16 cellular contexts compared by ENCODE assay signal in genomic region chr14:95257521-95257920, GRCh38.
DNase-seq lines count a peak whose midpoint lies in the region; ATAC-seq and TF ChIP-seq lines count a peak whose summit lies in the region.
"Had no signal": no experiment of that assay in that cellular context is flagged by ENCODE, and none has a peak within 500 bp of the region (broad histone marks: within the 10 kb centered on the region; RNA-seq: fewer than 3 reads in every experiment).

No MANE protein-coding gene starts in this region.

- no peaks in the 10 kb centered on the region for H3K79me1 ChIP-seq in neuronal stem cell (ENCODE audit: low read depth, low read length)

- no peak overlapping the region for H3K23ac ChIP-seq in neuronal stem cell (ENCODE audit: low read depth, low read length, poor library complexity)

- no peak overlapping the region for H2BK120ac ChIP-seq in neuronal stem cell (ENCODE audit: low read depth, low read length)

- WGBS in endodermal cell (ENCODE audit: insufficient coverage in 1 of 2, insufficient read length in 1 of 2), 2 experiments = 86 to 93% methylated on average over 11 of the region's 11 CpGs
- WGBS in neuronal stem cell (ENCODE audit: extremely low coverage in 2 of 2, insufficient read length in 2 of 2, insufficient replicate concordance in 1 of 2), 2 donors = no CpG with 5 or more reads among the region's 11 CpGs
- 92 to 96% (median 94%) methylated on average over 11 of the region's 11 CpGs for WGBS in heart left ventricle, 4 donors

- H4K8ac ChIP-seq in neuronal stem cell (ENCODE audit: low read depth, low read length) = no peak overlapping the region

- no peak overlapping the region for H2BK15ac ChIP-seq in neuronal stem cell (ENCODE audit: low read length)

- H3K4me1 Mint-ChIP-seq in endodermal cell = peaks cover 28% of the 10 kb centered on the region
- H3K4me1 Mint-ChIP-seq: CD4-positive, CD25-positive, alpha-beta regulatory T cell had no signal

- CTCF ChIA-PET in RWPE1 (lab: Yijun Ruan, JAX) = no interaction called here

- no peak overlapping the region for H2BK5ac ChIP-seq in neuronal stem cell (ENCODE audit: low read length)

- DNase-seq in activated CD8-positive, alpha-beta memory T cell treated with anti-CD3 and anti-CD28 coated beads for 24 hours = peak; percentile 41
- DNase-seq in activated CD8-positive, alpha-beta memory T cell treated with anti-CD3 and anti-CD28 coated beads, Interleukin-2, amount 50 U/mL, for 4 hours = no peak
- DNase-seq in RWPE1 (ENCODE audit: low spot score) (no peak), endodermal cell (peak; percentile 45), neuronal stem cell (ENCODE audit: low spot score) (no peak), heart left ventricle (no peak), amniotic stem cell (lab: John Stamatoyannopoulos, UW) (no peak)
- DNase-seq: 8988T; ACHN; CD4-positive, CD25-positive, alpha-beta regulatory T cell; DMS79; GM23248; H7 had no signal

- no peak for TF ChIP-seq POLR2A in heart left ventricle (IDR thresholded peaks at IDR 0.05)

- POLR2A ChIA-PET in RWPE1 (lab: Yijun Ruan, JAX; ENCODE audit: low non-redundant PET) = no interaction called here

- H3K36me3 Mint-ChIP-seq in endodermal cell (ENCODE audit: low read depth) = no peaks in the 10 kb centered on the region
- H3K36me3 Mint-ChIP-seq: CD4-positive, CD25-positive, alpha-beta regulatory T cell had no signal

- 0 out of 2 replicates have a peak overlapping the region, but pooled peaks have one; percentile 1 for H3K27ac ChIP-seq in RWPE1
- H3K27ac ChIP-seq in endodermal cell (ENCODE audit: low read depth, low read length) = no peak overlapping the region
- no peak overlapping the region for H3K27ac ChIP-seq in neuronal stem cell (replicated peaks; ENCODE audit: low read length)
- no peak overlapping the region for H3K27ac ChIP-seq in heart left ventricle
- H3K27ac ChIP-seq: BLaER1 treated with 17β-estradiol and CSF1 and Interleukin-3, amounts not matched to agents 10 nM and 100 nM; GM23248 had no signal

- intact Hi-C loops in heart left ventricle (cut with DNase I) = loop anchor here in 1 of 10 donors (5.0 kb wide), 1 partner anchor 65 kb away; no protein-coding TSS in a partner anchor

- H3K4me3 ChIP-seq in endodermal cell (ENCODE audit: low read length) = no peak overlapping the region
- H3K4me3 ChIP-seq in neuronal stem cell (ENCODE audit: low read length in 2 of 2) = no peak overlapping the region
- H3K4me3 ChIP-seq in heart left ventricle = no peak overlapping the region
- H3K4me3 ChIP-seq: BLaER1 treated with 17β-estradiol and CSF1 and Interleukin-3, amounts not matched to agents 10 nM and 100 nM; GM12878; GM23248 had no signal

- ATAC-seq in HG03520 (IDR thresholded peaks at IDR 0.05; ENCODE audit: unreplicated experiment) (no peak), heart left ventricle (no peak)
- ATAC-seq: GM12878 had no signal

- no peak overlapping the region for H3K9ac ChIP-seq in endodermal cell (ENCODE audit: extremely low read depth, low read length, poor library complexity, severe bottlenecking)
- no peak overlapping the region for H3K9ac ChIP-seq in neuronal stem cell (ENCODE audit: low read depth, low read length, poor library complexity)
- H3K9ac ChIP-seq: BLaER1 treated with 17β-estradiol and CSF1 and Interleukin-3, amounts not matched to agents 10 nM and 100 nM; GM23248 had no signal

- no peaks in the 10 kb centered on the region for H3K27me3 Mint-ChIP-seq in endodermal cell (ENCODE audit: insufficient read depth)
- H3K27me3 Mint-ChIP-seq: CD4-positive, CD25-positive, alpha-beta regulatory T cell had no signal

- H2AK5ac ChIP-seq in neuronal stem cell (ENCODE audit: low read depth, low read length) = peak overlapping the region; percentile 5

- H3K14ac ChIP-seq in neuronal stem cell (ENCODE audit: low read length) = no peak overlapping the region

- no peaks in the 10 kb centered on the region for H3K27me3 ChIP-seq in endodermal cell (ENCODE audit: control insufficient read depth, insufficient read depth, low read length, poor library complexity, severe bottlenecking)
- peaks cover 0 to 4% (median 0%) of the 10 kb centered on the region in 3 experiments for H3K27me3 ChIP-seq in neuronal stem cell (ENCODE audit: control insufficient read depth in 3 of 3, insufficient read depth in 3 of 3, low read depth in 1 of 3, low read length in 3 of 3)
- H3K27me3 ChIP-seq in heart left ventricle = no peaks in the 10 kb centered on the region
- H3K27me3 ChIP-seq: BLaER1 treated with 17β-estradiol and CSF1 and Interleukin-3, amounts not matched to agents 10 nM and 100 nM had no signal

- H3K4me2 ChIP-seq in neuronal stem cell (ENCODE audit: insufficient read depth, low read length, poor library complexity, severe bottlenecking) = no peak overlapping the region

- H2AFZ ChIP-seq in neuronal stem cell (ENCODE audit: low read length) = no peak overlapping the region
- H2AFZ ChIP-seq: GM23248 had no signal

- H3K4ac ChIP-seq in neuronal stem cell (ENCODE audit: low read length) = no peak overlapping the region

- no peak for TF ChIP-seq CTCF in RWPE1 (conservative IDR thresholded peaks at IDR 0.05; ENCODE audit: low read depth)
- TF ChIP-seq CTCF in endodermal cell (conservative IDR thresholded peaks at IDR 0.05) = no peak
- no peak for TF ChIP-seq CTCF in heart left ventricle (IDR thresholded peaks at IDR 0.05)

- no peak overlapping the region for H2BK12ac ChIP-seq in neuronal stem cell (ENCODE audit: low read length)

- H4K91ac ChIP-seq in neuronal stem cell (ENCODE audit: low read depth, low read length, poor library complexity) = no peak overlapping the region

- H3K4me1 ChIP-seq in endodermal cell (ENCODE audit: control insufficient read depth, insufficient read depth, low read length) = peaks cover 8% of the 10 kb centered on the region
- H3K4me1 ChIP-seq in neuronal stem cell (ENCODE audit: control insufficient read depth in 2 of 2, insufficient read depth in 1 of 2, low read depth in 1 of 2, low read length in 2 of 2) = peaks cover 23 to 25% of the 10 kb centered on the region in 2 donors
- H3K4me1 ChIP-seq in heart left ventricle = peaks cover 6 to 58% (median 26%) of the 10 kb centered on the region in 12 donors

- no peaks in the 10 kb centered on the region for H3K9me3 ChIP-seq in endodermal cell (ENCODE audit: control insufficient read depth, low read length)
- peaks cover 0 to 2% of the 10 kb centered on the region in 2 donors for H3K9me3 ChIP-seq in neuronal stem cell (replicated peaks in 1 of 2; ENCODE audit: control insufficient read depth in 2 of 2, insufficient read depth in 1 of 2, low read depth in 1 of 2, low read length in 2 of 2)
- H3K9me3 ChIP-seq in heart left ventricle = no peaks in the 10 kb centered on the region
- H3K9me3 ChIP-seq: BLaER1 treated with 17β-estradiol and CSF1 and Interleukin-3, amounts not matched to agents 10 nM and 100 nM had no signal

- H3K18ac ChIP-seq in neuronal stem cell (ENCODE audit: low read length) = peak overlapping the region; percentile 1

- no peak overlapping the region for H3K27ac Mint-ChIP-seq in endodermal cell
- H3K27ac Mint-ChIP-seq: CD4-positive, CD25-positive, alpha-beta regulatory T cell had no signal

- H3K36me3 ChIP-seq in endodermal cell (ENCODE audit: control insufficient read depth, insufficient read depth, low read length) (no peaks in the 10 kb centered on the region), neuronal stem cell (replicated peaks in 1 of 2; ENCODE audit: control insufficient read depth in 2 of 2, insufficient read depth in 2 of 2, low read length in 2 of 2) (no peaks in the 10 kb centered on the region), heart left ventricle (no peaks in the 10 kb centered on the region)
- H3K36me3 ChIP-seq: BLaER1 treated with 17β-estradiol and CSF1 and Interleukin-3, amounts not matched to agents 10 nM and 100 nM had no signal

- no peak overlapping the region for H3K4me3 Mint-ChIP-seq in endodermal cell
- H3K4me3 Mint-ChIP-seq: CD4-positive, CD25-positive, alpha-beta regulatory T cell had no signal

- no peaks in the 10 kb centered on the region for H3K9me3 Mint-ChIP-seq in endodermal cell
- H3K9me3 Mint-ChIP-seq: CD4-positive, CD25-positive, alpha-beta regulatory T cell had no signal

Comparison
In these comparisons a context has a peak if more than half of its experiments do, and no peak if none do; other contexts are left out.
1. DNase-seq: peak in activated CD8-positive, alpha-beta memory T cell treated with anti-CD3 and anti-CD28 coated beads for 24 hours (single experiment) and endodermal cell (single experiment); none in activated CD8-positive, alpha-beta memory T cell treated with anti-CD3 and anti-CD28 coated beads, Interleukin-2, amount 50 U/mL, for 4 hours (single experiment), RWPE1 (single experiment), neuronal stem cell (single experiment), heart left ventricle (0 of 5) and amniotic stem cell (single experiment).